In genomic region chr21:39334611-39335010, GRCh38 we compare ENCODE assay signal across 11 cellular contexts.
"Had no signal": no experiment of that assay in that cellular context is flagged by ENCODE, and none has a peak within 500 bp of the region (broad histone marks: within the 10 kb centered on the region; RNA-seq: fewer than 3 reads in every experiment).

No MANE protein-coding gene starts in this region.

- DNase-seq: GM23248, GOT3, H7, H9, HCEC 1CT, HFFc6 had no signal

- H3K9me3 ChIP-seq: HAP-1 had no signal

- FAIRE-seq: H1, H54 had no signal

- ATAC-seq: GM23338, HCT116 had no signal

- H3K9ac ChIP-seq: GM23248 had no signal

- H3K4me3 ChIP-seq: GM23248, GM23338, HAP-1 had no signal

- H3K4me2 ChIP-seq: GM23338 had no signal

- H3K36me3 ChIP-seq: HAP-1 had no signal

- H3K27ac ChIP-seq: GM23248 had no signal

- H2AFZ ChIP-seq: GM23248, GM23338 had no signal
